Comparison of ENCODE assay signal across 1 cellular context in the genomic region with DNA sequence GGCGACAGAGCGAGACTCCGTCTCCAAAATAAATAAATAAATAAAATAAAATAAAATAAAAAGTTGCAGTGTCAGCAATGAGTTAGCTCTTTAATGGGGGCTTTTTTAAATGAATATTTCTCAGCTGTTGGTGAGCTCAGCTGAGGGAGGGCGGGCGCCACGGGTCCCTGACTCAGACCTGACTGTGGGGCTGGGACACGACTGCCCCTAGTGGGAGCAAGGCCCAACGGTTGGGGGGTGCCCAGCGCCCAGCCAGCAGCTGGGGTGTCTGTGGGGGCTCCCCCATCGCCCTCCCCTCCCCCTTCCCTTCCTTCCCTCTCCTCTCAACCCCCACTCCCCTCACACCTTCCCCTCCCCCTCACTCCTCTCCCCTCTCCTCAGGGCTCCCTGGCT.
TF ChIP-seq lines count a peak whose summit lies in the region.

No MANE protein-coding gene starts in this region.

TF ChIP-seq in K562, 482 proteins besides CTCF, POLR2A, EP300 and RAD21 (continued from another document and continues in another):
- TF ChIP-seq, protein P1, sequence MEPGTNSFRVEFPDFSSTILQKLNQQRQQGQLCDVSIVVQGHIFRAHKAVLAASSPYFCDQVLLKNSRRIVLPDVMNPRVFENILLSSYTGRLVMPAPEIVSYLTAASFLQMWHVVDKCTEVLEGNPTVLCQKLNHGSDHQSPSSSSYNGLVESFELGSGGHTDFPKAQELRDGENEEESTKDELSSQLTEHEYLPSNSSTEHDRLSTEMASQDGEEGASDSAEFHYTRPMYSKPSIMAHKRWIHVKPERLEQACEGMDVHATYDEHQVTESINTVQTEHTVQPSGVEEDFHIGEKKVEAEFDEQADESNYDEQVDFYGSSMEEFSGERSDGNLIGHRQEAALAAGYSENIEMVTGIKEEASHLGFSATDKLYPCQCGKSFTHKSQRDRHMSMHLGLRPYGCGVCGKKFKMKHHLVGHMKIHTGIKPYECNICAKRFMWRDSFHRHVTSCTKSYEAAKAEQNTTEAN (CRISPR knock-in tag; IDR thresholded peaks at IDR 0.05): no peak
- no peak for TF ChIP-seq ZNF583 (CRISPR knock-in tag; IDR thresholded peaks at IDR 0.05)
- TF ChIP-seq RFX5 (IDR thresholded peaks at IDR 0.05; ENCODE audit: low read depth, low read length): no peak
- no peak for TF ChIP-seq U2AF2 (optimal IDR thresholded peaks at IDR 0.05; ENCODE audit: low read depth, low read length)
- TF ChIP-seq FOSL1 (tag; conservative IDR thresholded peaks at IDR 0.05): peak; percentile 27; the same call in 1 of the 2 replicates
- TF ChIP-seq, protein P2, sequence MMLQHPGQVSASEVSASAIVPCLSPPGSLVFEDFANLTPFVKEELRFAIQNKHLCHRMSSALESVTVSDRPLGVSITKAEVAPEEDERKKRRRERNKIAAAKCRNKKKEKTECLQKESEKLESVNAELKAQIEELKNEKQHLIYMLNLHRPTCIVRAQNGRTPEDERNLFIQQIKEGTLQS (IDR thresholded peaks at IDR 0.05): peak; percentile 39; the same call in 1 of the 2 replicates
- TF ChIP-seq, protein P2 (CRISPR knock-in tag; conservative IDR thresholded peaks at IDR 0.05): no peak
- no peak for TF ChIP-seq CREB1 (IDR thresholded peaks at IDR 0.05)
- TF ChIP-seq CREB1 (CRISPR knock-in tag; IDR thresholded peaks at IDR 0.05): no peak
- TF ChIP-seq, protein P3, sequence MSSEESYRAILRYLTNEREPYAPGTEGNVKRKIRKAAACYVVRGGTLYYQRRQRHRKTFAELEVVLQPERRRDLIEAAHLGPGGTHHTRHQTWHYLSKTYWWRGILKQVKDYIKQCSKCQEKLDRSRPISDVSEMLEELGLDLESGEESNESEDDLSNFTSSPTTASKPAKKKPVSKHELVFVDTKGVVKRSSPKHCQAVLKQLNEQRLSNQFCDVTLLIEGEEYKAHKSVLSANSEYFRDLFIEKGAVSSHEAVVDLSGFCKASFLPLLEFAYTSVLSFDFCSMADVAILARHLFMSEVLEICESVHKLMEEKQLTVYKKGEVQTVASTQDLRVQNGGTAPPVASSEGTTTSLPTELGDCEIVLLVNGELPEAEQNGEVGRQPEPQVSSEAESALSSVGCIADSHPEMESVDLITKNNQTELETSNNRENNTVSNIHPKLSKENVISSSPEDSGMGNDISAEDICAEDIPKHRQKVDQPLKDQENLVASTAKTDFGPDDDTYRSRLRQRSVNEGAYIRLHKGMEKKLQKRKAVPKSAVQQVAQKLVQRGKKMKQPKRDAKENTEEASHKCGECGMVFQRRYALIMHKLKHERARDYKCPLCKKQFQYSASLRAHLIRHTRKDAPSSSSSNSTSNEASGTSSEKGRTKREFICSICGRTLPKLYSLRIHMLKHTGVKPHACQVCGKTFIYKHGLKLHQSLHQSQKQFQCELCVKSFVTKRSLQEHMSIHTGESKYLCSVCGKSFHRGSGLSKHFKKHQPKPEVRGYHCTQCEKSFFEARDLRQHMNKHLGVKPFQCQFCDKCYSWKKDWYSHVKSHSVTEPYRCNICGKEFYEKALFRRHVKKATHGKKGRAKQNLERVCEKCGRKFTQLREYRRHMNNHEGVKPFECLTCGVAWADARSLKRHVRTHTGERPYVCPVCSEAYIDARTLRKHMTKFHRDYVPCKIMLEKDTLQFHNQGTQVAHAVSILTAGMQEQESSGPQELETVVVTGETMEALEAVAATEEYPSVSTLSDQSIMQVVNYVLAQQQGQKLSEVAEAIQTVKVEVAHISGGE (CRISPR knock-in tag; IDR thresholded peaks at IDR 0.05): no peak
- no peak for TF ChIP-seq ADNP (tag; IDR thresholded peaks at IDR 0.05)
- TF ChIP-seq, protein P4, sequence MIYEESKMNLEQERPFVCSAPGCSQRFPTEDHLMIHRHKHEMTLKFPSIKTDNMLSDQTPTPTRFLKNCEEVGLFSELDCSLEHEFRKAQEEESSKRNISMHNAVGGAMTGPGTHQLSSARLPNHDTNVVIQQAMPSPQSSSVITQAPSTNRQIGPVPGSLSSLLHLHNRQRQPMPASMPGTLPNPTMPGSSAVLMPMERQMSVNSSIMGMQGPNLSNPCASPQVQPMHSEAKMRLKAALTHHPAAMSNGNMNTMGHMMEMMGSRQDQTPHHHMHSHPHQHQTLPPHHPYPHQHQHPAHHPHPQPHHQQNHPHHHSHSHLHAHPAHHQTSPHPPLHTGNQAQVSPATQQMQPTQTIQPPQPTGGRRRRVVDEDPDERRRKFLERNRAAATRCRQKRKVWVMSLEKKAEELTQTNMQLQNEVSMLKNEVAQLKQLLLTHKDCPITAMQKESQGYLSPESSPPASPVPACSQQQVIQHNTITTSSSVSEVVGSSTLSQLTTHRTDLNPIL (CRISPR knock-in tag; IDR thresholded peaks at IDR 0.05): no peak
- no peak for TF ChIP-seq CBX8 (IDR thresholded peaks at IDR 0.05; ENCODE audit: borderline replicate concordance, extremely low read depth, low read depth, low read length, poor library complexity, severe bottlenecking)
- TF ChIP-seq, protein P5, sequence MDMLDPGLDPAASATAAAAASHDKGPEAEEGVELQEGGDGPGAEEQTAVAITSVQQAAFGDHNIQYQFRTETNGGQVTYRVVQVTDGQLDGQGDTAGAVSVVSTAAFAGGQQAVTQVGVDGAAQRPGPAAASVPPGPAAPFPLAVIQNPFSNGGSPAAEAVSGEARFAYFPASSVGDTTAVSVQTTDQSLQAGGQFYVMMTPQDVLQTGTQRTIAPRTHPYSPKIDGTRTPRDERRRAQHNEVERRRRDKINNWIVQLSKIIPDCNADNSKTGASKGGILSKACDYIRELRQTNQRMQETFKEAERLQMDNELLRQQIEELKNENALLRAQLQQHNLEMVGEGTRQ (CRISPR knock-in tag; IDR thresholded peaks at IDR 0.05): no peak
- no peak for TF ChIP-seq NR2F6 (CRISPR knock-in tag; IDR thresholded peaks at IDR 0.05)
- TF ChIP-seq, protein P6, sequence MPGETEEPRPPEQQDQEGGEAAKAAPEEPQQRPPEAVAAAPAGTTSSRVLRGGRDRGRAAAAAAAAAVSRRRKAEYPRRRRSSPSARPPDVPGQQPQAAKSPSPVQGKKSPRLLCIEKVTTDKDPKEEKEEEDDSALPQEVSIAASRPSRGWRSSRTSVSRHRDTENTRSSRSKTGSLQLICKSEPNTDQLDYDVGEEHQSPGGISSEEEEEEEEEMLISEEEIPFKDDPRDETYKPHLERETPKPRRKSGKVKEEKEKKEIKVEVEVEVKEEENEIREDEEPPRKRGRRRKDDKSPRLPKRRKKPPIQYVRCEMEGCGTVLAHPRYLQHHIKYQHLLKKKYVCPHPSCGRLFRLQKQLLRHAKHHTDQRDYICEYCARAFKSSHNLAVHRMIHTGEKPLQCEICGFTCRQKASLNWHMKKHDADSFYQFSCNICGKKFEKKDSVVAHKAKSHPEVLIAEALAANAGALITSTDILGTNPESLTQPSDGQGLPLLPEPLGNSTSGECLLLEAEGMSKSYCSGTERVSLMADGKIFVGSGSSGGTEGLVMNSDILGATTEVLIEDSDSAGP (CRISPR knock-in tag; IDR thresholded peaks at IDR 0.05): no peak
- no peak for TF ChIP-seq BRCA1 (IDR thresholded peaks at IDR 0.05)
- TF ChIP-seq BRCA1 (CRISPR knock-in tag; IDR thresholded peaks at IDR 0.05): no peak
- TF ChIP-seq, protein P7, sequence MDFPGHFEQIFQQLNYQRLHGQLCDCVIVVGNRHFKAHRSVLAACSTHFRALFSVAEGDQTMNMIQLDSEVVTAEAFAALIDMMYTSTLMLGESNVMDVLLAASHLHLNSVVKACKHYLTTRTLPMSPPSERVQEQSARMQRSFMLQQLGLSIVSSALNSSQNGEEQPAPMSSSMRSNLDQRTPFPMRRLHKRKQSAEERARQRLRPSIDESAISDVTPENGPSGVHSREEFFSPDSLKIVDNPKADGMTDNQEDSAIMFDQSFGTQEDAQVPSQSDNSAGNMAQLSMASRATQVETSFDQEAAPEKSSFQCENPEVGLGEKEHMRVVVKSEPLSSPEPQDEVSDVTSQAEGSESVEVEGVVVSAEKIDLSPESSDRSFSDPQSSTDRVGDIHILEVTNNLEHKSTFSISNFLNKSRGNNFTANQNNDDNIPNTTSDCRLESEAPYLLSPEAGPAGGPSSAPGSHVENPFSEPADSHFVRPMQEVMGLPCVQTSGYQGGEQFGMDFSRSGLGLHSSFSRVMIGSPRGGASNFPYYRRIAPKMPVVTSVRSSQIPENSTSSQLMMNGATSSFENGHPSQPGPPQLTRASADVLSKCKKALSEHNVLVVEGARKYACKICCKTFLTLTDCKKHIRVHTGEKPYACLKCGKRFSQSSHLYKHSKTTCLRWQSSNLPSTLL (IDR thresholded peaks at IDR 0.05): no peak
- no peak for TF ChIP-seq RBBP5 (IDR thresholded peaks at IDR 0.05; ENCODE audit: borderline replicate concordance, insufficient read depth, low read length, poor library complexity, severe bottlenecking)
- TF ChIP-seq, protein P8, sequence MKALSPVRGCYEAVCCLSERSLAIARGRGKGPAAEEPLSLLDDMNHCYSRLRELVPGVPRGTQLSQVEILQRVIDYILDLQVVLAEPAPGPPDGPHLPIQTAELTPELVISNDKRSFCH (CRISPR knock-in tag; IDR thresholded peaks at IDR 0.05): no peak
- TF ChIP-seq, protein P8 (tag; IDR thresholded peaks at IDR 0.05): no peak
- TF ChIP-seq PCBP1 (IDR thresholded peaks at IDR 0.05; ENCODE audit: low read depth, low read length, poor library complexity, severe bottlenecking): peak; percentile 70
- TF ChIP-seq PHTF2 (CRISPR knock-in tag; IDR thresholded peaks at IDR 0.05): no peak
- TF ChIP-seq CREM (IDR thresholded peaks at IDR 0.05; ENCODE audit: low read depth): 0 out of 2 replicates have a peak, but pooled peaks have one; percentile 9
- TF ChIP-seq POLR2B (IDR thresholded peaks at IDR 0.05; ENCODE audit: low read depth, partially characterized antibody): no peak
- no peak for TF ChIP-seq NCOA4 (IDR thresholded peaks at IDR 0.05; ENCODE audit: partially characterized antibody)
- TF ChIP-seq ZNF695 (CRISPR knock-in tag; IDR thresholded peaks at IDR 0.05): no peak
- no peak for TF ChIP-seq NFYB (IDR thresholded peaks at IDR 0.05; ENCODE audit: extremely low read depth, insufficient read length)
- TF ChIP-seq, protein P9, sequence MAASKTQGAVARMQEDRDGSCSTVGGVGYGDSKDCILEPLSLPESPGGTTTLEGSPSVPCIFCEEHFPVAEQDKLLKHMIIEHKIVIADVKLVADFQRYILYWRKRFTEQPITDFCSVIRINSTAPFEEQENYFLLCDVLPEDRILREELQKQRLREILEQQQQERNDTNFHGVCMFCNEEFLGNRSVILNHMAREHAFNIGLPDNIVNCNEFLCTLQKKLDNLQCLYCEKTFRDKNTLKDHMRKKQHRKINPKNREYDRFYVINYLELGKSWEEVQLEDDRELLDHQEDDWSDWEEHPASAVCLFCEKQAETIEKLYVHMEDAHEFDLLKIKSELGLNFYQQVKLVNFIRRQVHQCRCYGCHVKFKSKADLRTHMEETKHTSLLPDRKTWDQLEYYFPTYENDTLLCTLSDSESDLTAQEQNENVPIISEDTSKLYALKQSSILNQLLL (CRISPR knock-in tag; IDR thresholded peaks at IDR 0.05; ENCODE audit: borderline replicate concordance): no peak
- TF ChIP-seq, protein P10, sequence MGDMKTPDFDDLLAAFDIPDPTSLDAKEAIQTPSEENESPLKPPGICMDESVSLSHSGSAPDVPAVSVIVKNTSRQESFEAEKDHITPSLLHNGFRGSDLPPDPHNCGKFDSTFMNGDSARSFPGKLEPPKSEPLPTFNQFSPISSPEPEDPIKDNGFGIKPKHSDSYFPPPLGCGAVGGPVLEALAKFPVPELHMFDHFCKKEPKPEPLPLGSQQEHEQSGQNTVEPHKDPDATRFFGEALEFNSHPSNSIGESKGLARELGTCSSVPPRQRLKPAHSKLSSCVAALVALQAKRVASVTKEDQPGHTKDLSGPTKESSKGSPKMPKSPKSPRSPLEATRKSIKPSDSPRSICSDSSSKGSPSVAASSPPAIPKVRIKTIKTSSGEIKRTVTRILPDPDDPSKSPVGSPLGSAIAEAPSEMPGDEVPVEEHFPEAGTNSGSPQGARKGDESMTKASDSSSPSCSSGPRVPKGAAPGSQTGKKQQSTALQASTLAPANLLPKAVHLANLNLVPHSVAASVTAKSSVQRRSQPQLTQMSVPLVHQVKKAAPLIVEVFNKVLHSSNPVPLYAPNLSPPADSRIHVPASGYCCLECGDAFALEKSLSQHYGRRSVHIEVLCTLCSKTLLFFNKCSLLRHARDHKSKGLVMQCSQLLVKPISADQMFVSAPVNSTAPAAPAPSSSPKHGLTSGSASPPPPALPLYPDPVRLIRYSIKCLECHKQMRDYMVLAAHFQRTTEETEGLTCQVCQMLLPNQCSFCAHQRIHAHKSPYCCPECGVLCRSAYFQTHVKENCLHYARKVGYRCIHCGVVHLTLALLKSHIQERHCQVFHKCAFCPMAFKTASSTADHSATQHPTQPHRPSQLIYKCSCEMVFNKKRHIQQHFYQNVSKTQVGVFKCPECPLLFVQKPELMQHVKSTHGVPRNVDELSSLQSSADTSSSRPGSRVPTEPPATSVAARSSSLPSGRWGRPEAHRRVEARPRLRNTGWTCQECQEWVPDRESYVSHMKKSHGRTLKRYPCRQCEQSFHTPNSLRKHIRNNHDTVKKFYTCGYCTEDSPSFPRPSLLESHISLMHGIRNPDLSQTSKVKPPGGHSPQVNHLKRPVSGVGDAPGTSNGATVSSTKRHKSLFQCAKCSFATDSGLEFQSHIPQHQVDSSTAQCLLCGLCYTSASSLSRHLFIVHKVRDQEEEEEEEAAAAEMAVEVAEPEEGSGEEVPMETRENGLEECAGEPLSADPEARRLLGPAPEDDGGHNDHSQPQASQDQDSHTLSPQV (IDR thresholded peaks at IDR 0.05): no peak
- no peak for TF ChIP-seq COPS2 (conservative IDR thresholded peaks at IDR 0.05)
- no peak for TF ChIP-seq ASH1L (IDR thresholded peaks at IDR 0.05; ENCODE audit: borderline replicate concordance, low read depth, partially characterized antibody)
- no peak for TF ChIP-seq KLF16 (IDR thresholded peaks at IDR 0.05)
- no peak for TF ChIP-seq ZNF408 (CRISPR knock-in tag; IDR thresholded peaks at IDR 0.05; ENCODE audit: low read depth)
- TF ChIP-seq ESRRB (CRISPR knock-in tag; IDR thresholded peaks at IDR 0.05; ENCODE audit: borderline replicate concordance): no peak
- TF ChIP-seq, protein P11, sequence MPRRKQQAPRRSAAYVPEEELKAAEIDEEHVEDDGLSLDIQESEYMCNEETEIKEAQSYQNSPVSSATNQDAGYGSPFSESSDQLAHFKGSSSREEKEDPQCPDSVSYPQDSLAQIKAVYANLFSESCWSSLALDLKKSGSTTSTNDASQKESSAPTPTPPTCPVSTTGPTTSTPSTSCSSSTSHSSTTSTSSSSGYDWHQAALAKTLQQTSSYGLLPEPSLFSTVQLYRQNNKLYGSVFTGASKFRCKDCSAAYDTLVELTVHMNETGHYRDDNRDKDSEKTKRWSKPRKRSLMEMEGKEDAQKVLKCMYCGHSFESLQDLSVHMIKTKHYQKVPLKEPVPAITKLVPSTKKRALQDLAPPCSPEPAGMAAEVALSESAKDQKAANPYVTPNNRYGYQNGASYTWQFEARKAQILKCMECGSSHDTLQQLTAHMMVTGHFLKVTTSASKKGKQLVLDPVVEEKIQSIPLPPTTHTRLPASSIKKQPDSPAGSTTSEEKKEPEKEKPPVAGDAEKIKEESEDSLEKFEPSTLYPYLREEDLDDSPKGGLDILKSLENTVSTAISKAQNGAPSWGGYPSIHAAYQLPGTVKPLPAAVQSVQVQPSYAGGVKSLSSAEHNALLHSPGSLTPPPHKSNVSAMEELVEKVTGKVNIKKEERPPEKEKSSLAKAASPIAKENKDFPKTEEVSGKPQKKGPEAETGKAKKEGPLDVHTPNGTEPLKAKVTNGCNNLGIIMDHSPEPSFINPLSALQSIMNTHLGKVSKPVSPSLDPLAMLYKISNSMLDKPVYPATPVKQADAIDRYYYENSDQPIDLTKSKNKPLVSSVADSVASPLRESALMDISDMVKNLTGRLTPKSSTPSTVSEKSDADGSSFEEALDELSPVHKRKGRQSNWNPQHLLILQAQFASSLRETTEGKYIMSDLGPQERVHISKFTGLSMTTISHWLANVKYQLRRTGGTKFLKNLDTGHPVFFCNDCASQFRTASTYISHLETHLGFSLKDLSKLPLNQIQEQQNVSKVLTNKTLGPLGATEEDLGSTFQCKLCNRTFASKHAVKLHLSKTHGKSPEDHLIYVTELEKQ (CRISPR knock-in tag; IDR thresholded peaks at IDR 0.05): no peak
